ENCODE assay signal across 20 cellular contexts in the genomic region with DNA sequence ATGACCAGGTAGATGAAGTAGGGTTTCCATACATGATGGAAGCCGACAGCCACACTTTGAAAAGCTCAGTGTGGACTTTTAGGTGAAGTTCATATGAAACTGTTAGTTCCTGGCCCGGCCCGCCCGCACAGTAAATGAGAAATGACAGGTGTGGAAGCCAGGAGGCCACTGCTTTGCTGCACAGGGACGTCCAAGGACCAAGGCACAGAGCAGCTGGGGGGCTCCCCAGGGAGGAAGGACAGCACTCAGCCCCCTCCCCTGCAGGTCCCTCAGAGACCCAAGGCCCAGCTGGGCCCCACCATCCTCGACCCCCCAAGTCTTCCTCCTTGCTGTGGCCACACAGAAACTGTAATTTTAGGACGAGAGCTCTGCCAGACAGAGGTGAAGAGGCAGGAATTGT.
"Had no signal": no experiment of that assay in that cellular context is flagged by ENCODE, and none has a peak within 500 bp of the region (broad histone marks: within the 10 kb centered on the region; RNA-seq: fewer than 3 reads in every experiment).

No MANE protein-coding gene starts in this region.

- H3K9me3 ChIP-seq: psoas muscle, stomach, thyroid gland had no signal

- H3K4me3 ChIP-seq: dorsolateral prefrontal cortex, psoas muscle, skin epidermis, stomach, thyroid gland had no signal

- H3K27me3 ChIP-seq: thyroid gland had no signal

- ATAC-seq: naive thymus-derived CD8-positive, alpha-beta T cell; psoas muscle; right cardiac atrium had no signal

- H3K36me3 ChIP-seq: stomach, thyroid gland had no signal

- H3K27ac ChIP-seq: dorsolateral prefrontal cortex, psoas muscle, skin epidermis, stomach, thyroid gland had no signal

- H3K4me1 ChIP-seq: psoas muscle, stomach, thyroid gland had no signal

- DNase-seq: effector CD4-positive, alpha-beta T cell; hypothalamus; immature natural killer cell; islet precursor cell; kidney glomerular epithelial cell; mammary epithelial cell; mesendoderm; naive thymus-derived CD8-positive, alpha-beta T cell; nephron progenitor cell; nucleus accumbens; psoas muscle; right cardiac atrium; stimulated activated CD4-positive, alpha-beta T cell treated with anti-CD3 and anti-CD28 coated beads, Interleukin-15, amount 100 ng/mL, for 24 hours; stimulated activated CD4-positive, alpha-beta T cell treated with anti-CD3 and anti-CD28 coated beads, Interleukin-2, amount 100 ng/mL, for 48 hours; stimulated activated naive CD4-positive, alpha-beta T cell treated with Interleukin-2 at 50 U/mL for 16 hours; stomach; thyroid gland; trophoblast cell had no signal
